9 cellular contexts compared by ENCODE assay signal in the genomic region with DNA sequence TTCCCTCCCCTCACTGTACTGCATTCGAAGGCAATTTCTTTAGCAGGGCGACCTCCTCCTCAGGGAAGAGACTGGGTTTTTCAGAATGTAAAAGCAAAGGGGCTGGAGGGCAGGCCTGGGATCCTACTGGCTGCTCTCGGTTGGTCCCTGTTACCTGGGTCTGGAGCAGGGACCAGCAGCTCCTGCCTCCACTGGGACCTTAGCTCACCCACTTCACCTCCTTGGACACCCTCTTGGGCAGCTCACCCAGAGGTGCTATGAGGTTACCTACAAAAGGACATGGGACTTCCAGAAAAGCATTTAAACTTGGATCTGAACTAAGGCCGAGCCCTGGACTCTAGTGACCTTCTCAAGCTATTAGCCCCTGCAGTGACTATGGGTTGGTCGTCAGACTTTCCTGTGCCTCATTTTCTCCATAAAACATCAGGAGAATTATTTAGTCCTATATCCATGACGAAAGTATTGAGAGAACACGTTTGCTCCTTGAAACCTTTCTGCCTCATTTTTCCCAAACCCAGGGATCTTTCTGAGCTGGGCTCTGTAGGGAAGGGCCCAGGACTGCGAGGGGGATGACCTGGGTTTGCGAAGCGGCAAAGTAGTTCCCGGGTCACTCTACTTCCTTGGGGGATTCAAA.
A peak's percentile ranks its signal among the peaks of the same experiment; 100 is the strongest.
DNase-seq lines count a peak whose midpoint lies in the region; ATAC-seq and TF ChIP-seq lines count a peak whose summit lies in the region.
"Had no signal": no experiment of that assay in that cellular context is flagged by ENCODE, and none has a peak within 500 bp of the region (broad histone marks: within the 10 kb centered on the region; RNA-seq: fewer than 3 reads in every experiment).

No MANE protein-coding gene starts in this region.

- intact Hi-C loops in mammary epithelial cell (cut with micrococcal nuclease) = no loop called here

- H3K36me3 ChIP-seq in ACC112 (ENCODE audit: insufficient read depth, low read length) (no peaks in the 10 kb centered on the region), GM23338 (ENCODE audit: insufficient read depth) (no peaks in the 10 kb centered on the region), mammary epithelial cell (ENCODE audit: insufficient read depth, low read length) (no peaks in the 10 kb centered on the region)

- dilution Hi-C loops in mammary epithelial cell (cut with HindIII; ENCODE audit: low sequenced_read_pairs) = no loop called here

- H3K79me2 ChIP-seq in ACC112 (ENCODE audit: control insufficient read depth, insufficient read depth, low read length, unreplicated experiment) (peaks cover 23% of the 10 kb centered on the region), GM23338 (replicated peaks; ENCODE audit: insufficient read depth) (no peaks in the 10 kb centered on the region), mammary epithelial cell (ENCODE audit: insufficient read depth, low read length) (peaks cover 30% of the 10 kb centered on the region)

- peak overlapping the region; percentile 90 for H3K4me2 ChIP-seq in GM23338
- no peak overlapping the region for H3K4me2 ChIP-seq in mammary epithelial cell (ENCODE audit: insufficient read depth, low read depth, low read length)

- no peaks in the 10 kb centered on the region for H3K9me3 Mint-ChIP-seq in GM23338
- H3K9me3 Mint-ChIP-seq in naive B cell = peaks cover 0 to 6% (median 0%) of the 10 kb centered on the region in 7 donors

- peak overlapping the region; percentile 81 for H3K4me3 ChIP-seq in ACC112 (ENCODE audit: low read depth, low read length)
- H3K4me3 ChIP-seq in GM23338 = peak overlapping the region; percentile 74
- no peak overlapping the region for H3K4me3 ChIP-seq in mammary epithelial cell (replicated peaks in 1 of 3; ENCODE audit: insufficient read depth in 1 of 3, low read depth in 2 of 3, low read length in 3 of 3)

- no peak overlapping the region for H3K27ac Mint-ChIP-seq in GM23338
- peak overlapping the region in 3 of 6 donors; percentile 39 to 81 (median 68) for H3K27ac Mint-ChIP-seq in naive B cell

- peaks cover 8% of the 10 kb centered on the region; the same call in 1 of the 2 replicates for H3F3A ChIP-seq in GM23338 (replicated peaks; ENCODE audit: low read depth)

- TF ChIP-seq CTCF in GM23338 (conservative IDR thresholded peaks at IDR 0.05; ENCODE audit: low read depth in 2 of 2) (no peak), mammary epithelial cell (conservative IDR thresholded peaks at IDR 0.05 in 1 of 2, IDR thresholded peaks at IDR 0.05 in 1 of 2; ENCODE audit: extremely low read depth in 1 of 2, insufficient read depth in 1 of 2, low read depth in 1 of 2, low read length in 2 of 2) (no peak)

- H3K9me2 ChIP-seq in GM23338 (ENCODE audit: insufficient read depth) = 0 out of 2 replicates have a peak, but pooled peaks cover 1% of the 10 kb centered on the region

- H3K27me3 Mint-ChIP-seq in GM23338 (ENCODE audit: insufficient read depth, low read depth, poor library complexity) (peaks cover 61% of the 10 kb centered on the region), naive B cell (peaks cover 54 to 83% (median 78%) of the 10 kb centered on the region in 3 donors)

- H3K27me3 ChIP-seq in ACC112 (ENCODE audit: insufficient read depth, low read length) (peaks cover 8% of the 10 kb centered on the region; the same call in 1 of the 2 replicates), GM23338 (ENCODE audit: insufficient read depth) (peaks cover 94% of the 10 kb centered on the region), mammary epithelial cell (ENCODE audit: insufficient read depth, low read length) (no peaks in the 10 kb centered on the region)

- ATAC-seq in GM23338 (peak; percentile 20), naive B cell (ENCODE audit: low read depth in 2 of 2) (no peak), HG03442 (IDR thresholded peaks at IDR 0.05; ENCODE audit: unreplicated experiment) (no peak), HG03175 (IDR thresholded peaks at IDR 0.05; ENCODE audit: unreplicated experiment) (no peak)

- H3K4me1 ChIP-seq in ACC112 (ENCODE audit: control insufficient read depth, insufficient read depth, low read length, unreplicated experiment) (peaks cover 17% of the 10 kb centered on the region), GM23338 (ENCODE audit: insufficient read depth) (peaks cover 14% of the 10 kb centered on the region), mammary epithelial cell (ENCODE audit: insufficient read depth, low read length) (peaks cover 19% of the 10 kb centered on the region)

- in situ Hi-C loops in mammary epithelial cell (cut with MboI; ENCODE audit: low sequenced_read_pairs in 2 of 2) = no loop called here

- H3K4me3 Mint-ChIP-seq in GM23338 (peak overlapping the region; percentile 80), naive B cell (peak overlapping the region; percentile 87 to 94 (median 90))

- H4K20me1 ChIP-seq in GM23338 (replicated peaks; ENCODE audit: insufficient read depth) (no peaks in the 10 kb centered on the region), mammary epithelial cell (ENCODE audit: insufficient read depth, low read length) (no peaks in the 10 kb centered on the region)

- CTCF ChIA-PET in mammary epithelial cell (lab: Charles Lee; ENCODE audit: low non-redundant PET) = no interaction called here

- no peak for DNase-seq in GM23338 (ENCODE audit: low spot score)
- DNase-seq in mammary epithelial cell = no peak
- DNase-seq in naive B cell = no peak
- no peak for DNase-seq in SIG-M5 (lab: John Stamatoyannopoulos, UW)
- no peak for DNase-seq in kidney tubule cell (ENCODE audit: low spot score)
- DNase-seq: stimulated activated CD8-positive, alpha-beta memory T cell treated with anti-CD3 and anti-CD28 coated beads, Interleukin-4, amount 100 ng/mL, for 48 hours had no signal

- 90% methylated on average over 11 of the region's 11 CpGs for WGBS in mammary epithelial cell (ENCODE audit: low coverage, missing lambda C conversion rate)

- H3K36me3 Mint-ChIP-seq in GM23338 (ENCODE audit: low read depth) (no peaks in the 10 kb centered on the region; the same call in 2 of the 3 replicates), naive B cell (peaks cover 6 to 7% of the 10 kb centered on the region in 2 donors)

- H3K27ac ChIP-seq in ACC112 (ENCODE audit: low read depth, low read length) (no peak overlapping the region), GM23338 (ENCODE audit: low read depth) (no peak overlapping the region), mammary epithelial cell (ENCODE audit: insufficient read depth, low read depth, low read length) (no peak overlapping the region)

- H3K4me1 Mint-ChIP-seq in GM23338 (peaks cover 28% of the 10 kb centered on the region), naive B cell (peaks cover 27 to 36% (median 28%) of the 10 kb centered on the region in 3 donors)

- H3K9me3 ChIP-seq in mammary epithelial cell (replicated peaks; ENCODE audit: insufficient read depth, low read length) = no peaks in the 10 kb centered on the region

- peak overlapping the region; percentile 90 for H2AFZ ChIP-seq in ACC112 (ENCODE audit: low read length, unreplicated experiment)
- H2AFZ ChIP-seq in GM23338 = peak overlapping the region; percentile 88
- peak overlapping the region; percentile 84 for H2AFZ ChIP-seq in mammary epithelial cell (ENCODE audit: low read depth, low read length)

- BruUV-seq in mammary epithelial cell (replicated peaks; lab: Mats Ljungman, UMichigan) = no TSS peak

- no peak overlapping the region for H3K9ac ChIP-seq in mammary epithelial cell (ENCODE audit: insufficient read depth, low read length)

TF ChIP-seq in GM23338, 12 proteins besides CTCF, POLR2A, EP300 and RAD21:
- TF ChIP-seq EZH2 (IDR thresholded peaks at IDR 0.05; ENCODE audit: low read depth, unreplicated experiment) (peak; percentile 89), POLR2AphosphoS5 (IDR thresholded peaks at IDR 0.05; ENCODE audit: low read depth) (no peak)
TF ChIP-seq in GM23338: peak in this region for 1.

Comparison
In these comparisons a context has a peak if more than half of its experiments do, and no peak if none do; other contexts are left out.
1. H3K4me3 ChIP-seq: peak in ACC112 (single experiment) and GM23338 (single experiment); none in mammary epithelial cell (0 of 3).
2. Peak in every context shown above with its lines, with median percentiles within 50 percentile points of each other: H2AFZ ChIP-seq.